1 cellular context compared by ENCODE assay signal in genomic region chr6:137982418-137983189, GRCh38.
TF ChIP-seq lines count a peak whose summit lies in the region.

No MANE protein-coding gene starts in this region.

TF ChIP-seq in HepG2, 621 proteins besides CTCF, POLR2A, EP300 and RAD21 (continued from another document):
- TF ChIP-seq, protein P1, sequence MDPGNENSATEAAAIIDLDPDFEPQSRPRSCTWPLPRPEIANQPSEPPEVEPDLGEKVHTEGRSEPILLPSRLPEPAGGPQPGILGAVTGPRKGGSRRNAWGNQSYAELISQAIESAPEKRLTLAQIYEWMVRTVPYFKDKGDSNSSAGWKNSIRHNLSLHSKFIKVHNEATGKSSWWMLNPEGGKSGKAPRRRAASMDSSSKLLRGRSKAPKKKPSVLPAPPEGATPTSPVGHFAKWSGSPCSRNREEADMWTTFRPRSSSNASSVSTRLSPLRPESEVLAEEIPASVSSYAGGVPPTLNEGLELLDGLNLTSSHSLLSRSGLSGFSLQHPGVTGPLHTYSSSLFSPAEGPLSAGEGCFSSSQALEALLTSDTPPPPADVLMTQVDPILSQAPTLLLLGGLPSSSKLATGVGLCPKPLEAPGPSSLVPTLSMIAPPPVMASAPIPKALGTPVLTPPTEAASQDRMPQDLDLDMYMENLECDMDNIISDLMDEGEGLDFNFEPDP (CRISPR knock-in tag; conservative IDR thresholded peaks at IDR 0.05): 0 out of 2 replicates have a peak, but pooled peaks have one; percentile 57
- TF ChIP-seq ZNF572 (CRISPR knock-in tag; IDR thresholded peaks at IDR 0.05): no peak
TF ChIP-seq in HepG2: peak in this region for 2.
